Comparison of ENCODE assay signal across 35 cellular contexts in the genomic region with DNA sequence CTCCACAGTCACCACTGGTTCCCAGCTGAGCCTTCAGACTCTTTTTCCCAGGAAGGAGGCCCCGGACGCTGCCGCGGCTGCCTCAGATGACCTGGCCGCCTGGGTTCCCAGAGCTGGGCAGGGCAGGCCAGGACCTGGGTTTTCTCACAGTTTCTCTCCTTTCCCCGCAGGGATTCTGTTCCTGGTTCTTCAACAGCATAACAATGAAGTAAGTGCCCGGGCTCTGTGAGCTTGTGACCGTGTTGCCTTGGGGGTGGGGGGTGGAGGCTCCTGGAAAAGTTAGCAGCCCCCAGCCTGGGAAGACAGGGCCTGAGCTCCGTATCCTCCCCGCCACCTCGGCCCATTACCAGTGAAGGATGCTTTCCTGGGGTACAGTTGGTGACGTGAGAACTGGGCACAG. TPM values are rescaled to one million over a fixed set of nuclear protein-coding genes. Genes with fewer than 3 reads are reported as not detected.
"Had no signal": no experiment of that assay in that cellular context is flagged by ENCODE, and none has a peak within 500 bp of the region (broad histone marks: within the 10 kb centered on the region; RNA-seq: fewer than 3 reads in every experiment).

No MANE protein-coding gene starts in this region.

- H3K9me3 ChIP-seq: colonic mucosa, esophagus squamous epithelium, gastrocnemius medialis, heart right ventricle, left lung, lower lobe of right lung had no signal

- H3K27me3 Mint-ChIP-seq: dendritic cell treated with granulocyte-macrophage colony-stimulating factor and Interleukin-4, amounts not matched to agents 40 ng/mL and 50 ng/mL, for 4 days had no signal

- H3K27me3 ChIP-seq: colonic mucosa had no signal

- H3K4me3 ChIP-seq: colonic mucosa, esophagus squamous epithelium, gastrocnemius medialis, heart right ventricle, left lung, lower lobe of right lung had no signal

- H3K27ac ChIP-seq: colonic mucosa, epithelial cell of prostate, esophagus squamous epithelium, gastrocnemius medialis, heart right ventricle, left lung, lower lobe of right lung had no signal

- ATAC-seq: effector memory CD8-positive, alpha-beta T cell; esophagus mucosa; gastrocnemius medialis; heart right ventricle; left cardiac atrium; left lung; left ventricle myocardium superior; naive thymus-derived CD4-positive, alpha-beta T cell had no signal

- H3K36me3 ChIP-seq: colonic mucosa, esophagus squamous epithelium, gastrocnemius medialis, heart right ventricle, left lung, lower lobe of right lung had no signal

- H3K9me3 Mint-ChIP-seq: dendritic cell treated with granulocyte-macrophage colony-stimulating factor and Interleukin-4, amounts not matched to agents 40 ng/mL and 50 ng/mL, for 4 days; effector memory CD8-positive, alpha-beta T cell; endodermal cell; mesothelial cell of epicardium had no signal

- H3K27ac Mint-ChIP-seq: dendritic cell treated with granulocyte-macrophage colony-stimulating factor and Interleukin-4, amounts not matched to agents 40 ng/mL and 50 ng/mL, for 4 days; effector memory CD8-positive, alpha-beta T cell; endodermal cell; mesothelial cell of epicardium; naive thymus-derived CD4-positive, alpha-beta T cell had no signal

- H3K4me1 Mint-ChIP-seq: mesothelial cell of epicardium; naive thymus-derived CD4-positive, alpha-beta T cell had no signal

- H3K4me1 ChIP-seq: colonic mucosa, esophagus squamous epithelium, gastrocnemius medialis, heart right ventricle, left lung, lower lobe of right lung had no signal

- H3K4me3 Mint-ChIP-seq: dendritic cell treated with granulocyte-macrophage colony-stimulating factor and Interleukin-4, amounts not matched to agents 40 ng/mL and 50 ng/mL, for 4 days; effector memory CD8-positive, alpha-beta T cell; endodermal cell; mesothelial cell of epicardium; naive thymus-derived CD4-positive, alpha-beta T cell had no signal

- H3K36me3 Mint-ChIP-seq: mesothelial cell of epicardium had no signal

- DNase-seq: colonic mucosa; cortex of kidney; effector CD8-positive, alpha-beta T cell; effector memory CD8-positive, alpha-beta T cell; endodermal cell; erythroblast; esophagus squamous epithelium; foreskin fibroblast; foreskin melanocyte; gastrocnemius medialis; glutamatergic neuron; head of caudate nucleus; heart right ventricle; hippocampal formation; left cardiac atrium; left lung; left ventricle myocardium superior; lower lobe of right lung; mesenchymal stem cell; naive thymus-derived CD4-positive, alpha-beta T cell had no signal

- FAIRE-seq: endometrium, islet of Langerhans, keratinocyte had no signal

RNA-seq across cellular contexts. Expression of a gene that starts 43.7 kb away (rescaled TPM):
- total RNA-seq: left cardiac atrium had no signal
- polyA plus RNA-seq: naive thymus-derived CD4-positive, alpha-beta T cell had no signal

RNA-seq across cellular contexts. Expression of a gene that starts 45.8 kb away (rescaled TPM):
- total RNA-seq: dermis microvascular lymphatic vessel endothelial cell; endodermal cell; esophagus mucosa; esophagus squamous epithelium; gastrocnemius medialis; glomerular endothelial cell; heart right ventricle; kidney epithelial cell; left cardiac atrium; left lung; left ventricle myocardium superior; lower leg skin; lower lobe of right lung; lung microvascular endothelial cell; mesenteric fat pad; mesothelial cell of epicardium; mononuclear cell; mucosa of gallbladder; naive thymus-derived CD4-positive, alpha-beta T cell had no signal
- polyA plus RNA-seq: heart right ventricle; keratinocyte; naive thymus-derived CD4-positive, alpha-beta T cell had no signal
